In genomic region chr1:78304766-78305165, GRCh38 we compare ENCODE assay signal across 22 cellular contexts.
A peak's percentile ranks its signal among the peaks of the same experiment; 100 is the strongest.
DNase-seq lines count a peak whose midpoint lies in the region; ATAC-seq and TF ChIP-seq lines count a peak whose summit lies in the region.
"Had no signal": no experiment of that assay in that cellular context is flagged by ENCODE, and none has a peak within 500 bp of the region (broad histone marks: within the 10 kb centered on the region; RNA-seq: fewer than 3 reads in every experiment).

No MANE protein-coding gene starts in this region.

- TF ChIP-seq CTCF in RWPE2 (IDR thresholded peaks at IDR 0.05; ENCODE audit: poor library complexity, severe bottlenecking) = no peak
- TF ChIP-seq CTCF in fibroblast of pulmonary artery (IDR thresholded peaks at IDR 0.05; ENCODE audit: low read length, missing control alignments) = no peak

- peak overlapping the region; percentile 72 for H3K27ac ChIP-seq in RWPE2 (ENCODE audit: poor library complexity, severe bottlenecking)
- H3K27ac ChIP-seq: BLaER1 treated with 17β-estradiol and CSF1 and Interleukin-3, amounts not matched to agents 10 nM and 100 nM had no signal

- H3K27me3 ChIP-seq in RWPE2 (ENCODE audit: insufficient read depth, poor library complexity, severe bottlenecking) = no peaks in the 10 kb centered on the region
- H3K27me3 ChIP-seq: BLaER1 treated with 17β-estradiol and CSF1 and Interleukin-3, amounts not matched to agents 10 nM and 100 nM had no signal

- no peaks in the 10 kb centered on the region for H3K9me3 ChIP-seq in RWPE2 (ENCODE audit: severe bottlenecking)
- H3K9me3 ChIP-seq: HAP-1, SK-N-SH had no signal

- DNase-seq in COR-L47 (lab: John Stamatoyannopoulos, UW) = peak; percentile 1
- peak; percentile 11 for DNase-seq in EL
- no peak for DNase-seq in RWPE2 (ENCODE audit: low spot score)
- peak; percentile 21 for DNase-seq in fibroblast of pulmonary artery (ENCODE audit: low read depth)
- no peak for DNase-seq in NCI-H1105 (lab: John Stamatoyannopoulos, UW)
- no peak for DNase-seq in SIG-M5 treated with dmso at 0.1 percent for 504 hours (lab: John Stamatoyannopoulos, UW; ENCODE audit: unreplicated experiment)
- DNase-seq: CD8-positive, alpha-beta memory T cell; DMS79 treated with DMSO at 0.1 percent for 48 hours; KBM-7; NCI-H1105 treated with DMSO at 0.1 percent for 48 hours; NCI-H2029 treated with DMSO at 0.1 percent for 48 hours; NCI-H2171 treated with DMSO at 0.1 percent for 48 hours; NCI-H524 treated with DMSO at 0.1 percent for 48 hours; NCI-H82; SHP77; SK-N-SH; T-helper 2 cell had no signal

- H3K4me3 ChIP-seq in RWPE2 (ENCODE audit: severe bottlenecking) (no peak overlapping the region), fibroblast of pulmonary artery (replicated peaks; ENCODE audit: low read depth, low read length) (no peak overlapping the region)
- H3K4me3 ChIP-seq: BLaER1 treated with 17β-estradiol and CSF1 and Interleukin-3, amounts not matched to agents 10 nM and 100 nM; GM12878; GM23338; HAP-1 had no signal

- peaks cover 19% of the 10 kb centered on the region for H3K4me1 ChIP-seq in RWPE2 (ENCODE audit: insufficient read depth, poor library complexity, severe bottlenecking)
- H3K4me1 ChIP-seq: BLaER1 treated with 17β-estradiol and CSF1 and Interleukin-3, amounts not matched to agents 10 nM and 100 nM; HAP-1 had no signal

- ATAC-seq in RWPE2 (ENCODE audit: low read depth) (no peak), GM19455 (IDR thresholded peaks at IDR 0.05; ENCODE audit: unreplicated experiment) (no peak)
- ATAC-seq: GM12878, GM23338 had no signal

- no peaks in the 10 kb centered on the region for H3K36me3 ChIP-seq in RWPE2 (ENCODE audit: low read depth)
- H3K36me3 ChIP-seq: BLaER1 treated with 17β-estradiol and CSF1 and Interleukin-3, amounts not matched to agents 10 nM and 100 nM; HAP-1 had no signal

Comparison
In these comparisons a context has a peak if more than half of its experiments do, and no peak if none do; other contexts are left out.
1. DNase-seq: peak in COR-L47 (single experiment), EL (single experiment) and fibroblast of pulmonary artery (single experiment); none in RWPE2 (single experiment), NCI-H1105 (single experiment) and SIG-M5 treated with dmso at 0.1 percent for 504 hours (single experiment).